8 cellular contexts compared by ENCODE assay signal in genomic region chr6:116512155-116512559, GRCh38. TPM values are rescaled to one million over a fixed set of nuclear protein-coding genes. Genes with fewer than 3 reads are reported as not detected.
A peak's percentile ranks its signal among the peaks of the same experiment; 100 is the strongest.
DNase-seq lines count a peak whose midpoint lies in the region; ATAC-seq and TF ChIP-seq lines count a peak whose summit lies in the region.

No MANE protein-coding gene starts in this region.

- POLR2A ChIA-PET in CD8-positive, alpha-beta T cell (lab: Charles Lee), result no interaction called here

- H3K4me1 ChIP-seq in HUES48 (ENCODE audit: control insufficient read depth, insufficient read depth, low read length), result peaks cover 10% of the 10 kb centered on the region
- H3K4me1 ChIP-seq in heart left ventricle, result peaks cover 0 to 32% (median 11%) of the 10 kb centered on the region in 12 donors
- H3K4me1 ChIP-seq in thoracic aorta (ENCODE audit: control insufficient read depth in 1 of 2, low read depth in 2 of 2), result peaks cover 7 to 24% of the 10 kb centered on the region in 2 donors
- H3K4me1 ChIP-seq in CD8-positive, alpha-beta T cell (ENCODE audit: insufficient read depth, low read length), result no peaks in the 10 kb centered on the region

- no peak overlapping the region for H3K4me3 ChIP-seq in HUES48 (ENCODE audit: low read depth, low read length)
- peak overlapping the region; percentile 15 to 65 (median 50) for H3K4me3 ChIP-seq in heart left ventricle
- H3K4me3 ChIP-seq in thoracic aorta, result peak overlapping the region; percentile 73
- H3K4me3 ChIP-seq in CD8-positive, alpha-beta T cell (ENCODE audit: low read depth, low read length), result no peak overlapping the region

- no peak overlapping the region for H3K4me3 Mint-ChIP-seq in CD8-positive, alpha-beta T cell

- WGBS in heart left ventricle, 4 donors, result 31 to 52% (median 39%) methylated on average over 4 of the region's 4 CpGs

- intact Hi-C loops in heart left ventricle (cut with DNase I), result loop anchor here in 2 of 10 donors (2.0 to 5.0 kb wide), 2 partner anchors 17 to 235 kb away; partner anchors contain the start of gene TSPYL1 (in 1 of the 2)
- intact Hi-C loops in CD8-positive, alpha-beta T cell (cut with DNase I, micrococcal nuclease), result no loop called here

- H3K36me3 ChIP-seq in HUES48 (ENCODE audit: control insufficient read depth, insufficient read depth, low read length) (no peaks in the 10 kb centered on the region), heart left ventricle (peaks cover 0 to 18% (median 9%) of the 10 kb centered on the region in 9 donors), thoracic aorta (peaks cover 10% of the 10 kb centered on the region)
- no peaks in the 10 kb centered on the region for H3K36me3 ChIP-seq in CD8-positive, alpha-beta T cell (ENCODE audit: insufficient read depth, low read length)

- H3K9ac ChIP-seq in HUES48 (ENCODE audit: low read depth, low read length), result no peak overlapping the region

- H3K9me3 ChIP-seq in HUES48 (ENCODE audit: control insufficient read depth, insufficient read depth, low read length) (no peaks in the 10 kb centered on the region), heart left ventricle (peaks cover 0 to 11% (median 0%) of the 10 kb centered on the region in 12 donors), thoracic aorta (no peaks in the 10 kb centered on the region)
- H3K9me3 ChIP-seq in CD8-positive, alpha-beta T cell (ENCODE audit: low read length), result no peaks in the 10 kb centered on the region

- H3K9me3 Mint-ChIP-seq in CD8-positive, alpha-beta T cell, result peaks cover 11% of the 10 kb centered on the region

- H3K36me3 Mint-ChIP-seq in CD8-positive, alpha-beta T cell, result no peaks in the 10 kb centered on the region

- H3K4me1 Mint-ChIP-seq in CD8-positive, alpha-beta T cell (ENCODE audit: low read depth), result no peaks in the 10 kb centered on the region

- no peaks in the 10 kb centered on the region for H3K27me3 Mint-ChIP-seq in CD8-positive, alpha-beta T cell (ENCODE audit: low read depth)

- CTCF ChIA-PET in CD8-positive, alpha-beta T cell (lab: Charles Lee), result interaction anchor here (0.7 to 1.6 kb wide), 2 partner anchors 12 to 21 kb away, joined by 3 read pairs; no protein-coding TSS in a partner anchor

- H3K27me3 ChIP-seq in HUES48 (ENCODE audit: control insufficient read depth, insufficient read depth, low read length), result no peaks in the 10 kb centered on the region
- H3K27me3 ChIP-seq in heart left ventricle, result no peaks in the 10 kb centered on the region
- H3K27me3 ChIP-seq in thoracic aorta (replicated peaks; ENCODE audit: insufficient read depth), result no peaks in the 10 kb centered on the region
- H3K27me3 ChIP-seq in CD8-positive, alpha-beta T cell (ENCODE audit: insufficient read depth, low read length), result no peaks in the 10 kb centered on the region

- H3K27ac Mint-ChIP-seq in CD8-positive, alpha-beta T cell, result no peak overlapping the region

- DNase-seq in heart left ventricle (no peak), thoracic aorta (ENCODE audit: low spot score) (no peak), NCI-H2029 treated with DMSO at 0.1 percent for 48 hours (lab: John Stamatoyannopoulos, UW) (no peak)
- no peak for DNase-seq in stimulated activated naive CD4-positive, alpha-beta T cell treated with Interleukin-2 at 50 U/mL for 16 hours (lab: John Stamatoyannopoulos, UW)
- no peak for DNase-seq in stimulated activated CD8-positive, alpha-beta memory T cell treated with anti-CD3 and anti-CD28 coated beads, Interleukin-4, amount 100 ng/mL, for 48 hours
- DNase-seq in CD8-positive, alpha-beta T cell, result no peak

- H3K27ac ChIP-seq in HUES48 (ENCODE audit: low read depth, low read length), result peak overlapping the region; percentile 72
- peak overlapping the region; percentile 46 to 92 (median 84) for H3K27ac ChIP-seq in heart left ventricle
- H3K27ac ChIP-seq in thoracic aorta, result peak overlapping the region; percentile 90 to 92
- H3K27ac ChIP-seq in CD8-positive, alpha-beta T cell (ENCODE audit: low read depth, low read length), result no peak overlapping the region

- ATAC-seq in GM21360 (IDR thresholded peaks at IDR 0.05; ENCODE audit: unreplicated experiment), result peak; percentile 90
- peak; percentile 31 to 68 (median 55) for ATAC-seq in heart left ventricle
- no peak for ATAC-seq in thoracic aorta (ENCODE audit: insufficient number of reproducible peaks, low FRiP score, low read depth)
- ATAC-seq in CD8-positive, alpha-beta T cell, result no peak

- TF ChIP-seq POLR2A in heart left ventricle (IDR thresholded peaks at IDR 0.05), result no peak

- TF ChIP-seq CTCF in heart left ventricle (IDR thresholded peaks at IDR 0.05), result no peak
- no peak for TF ChIP-seq CTCF in thoracic aorta (IDR thresholded peaks at IDR 0.05)
- TF ChIP-seq CTCF in CD8-positive, alpha-beta T cell (IDR thresholded peaks at IDR 0.05), result no peak

RNA-seq across cellular contexts. Expression of gene CALHM5, which starts 0.7 kb away (rescaled TPM):
- total RNA-seq in heart left ventricle (1 to 10 TPM; 1.4 to 3.0 (median 1.8) TPM), thoracic aorta (10 to 100 TPM; 14.0 to 16.7 TPM)
- 1 to 10 TPM in 1 of 2 donors, under 1 TPM in 1; 0.76 to 1.3 TPM for polyA plus RNA-seq in heart left ventricle
- total RNA-seq in CD8-positive, alpha-beta T cell, result not detected

RNA-seq across cellular contexts. Expression of gene TRAPPC3L, which starts 33.3 kb away (rescaled TPM):
- total RNA-seq in heart left ventricle, result under 1 TPM in 4 of 9 donors, not detected in 5; 0.11 to 0.29 (median 0.19) TPM
- not detected for polyA plus RNA-seq in heart left ventricle
- not detected for total RNA-seq in thoracic aorta
- not detected for total RNA-seq in CD8-positive, alpha-beta T cell

RNA-seq across cellular contexts. Expression of gene CALHM4, which starts 41.4 kb away (rescaled TPM):
- total RNA-seq in heart left ventricle (under 1 TPM in 1 of 9 donors, not detected in 8; 0.67 TPM), thoracic aorta (not detected)
- polyA plus RNA-seq in heart left ventricle, result under 1 TPM in 1 of 2 donors, not detected in 1; 0.10 TPM
- total RNA-seq in CD8-positive, alpha-beta T cell, result not detected

RNA-seq across cellular contexts. Expression of gene CALHM6, which starts 51.0 kb away (rescaled TPM):
- 10 to 100 TPM in 1 of 9 donors, 1 to 10 TPM in 2, under 1 TPM in 5, not detected in 1; 0.37 to 52.4 (median 0.67) TPM for total RNA-seq in heart left ventricle
- 1 to 10 TPM; 1.3 to 1.8 TPM for polyA plus RNA-seq in heart left ventricle
- 10 to 100 TPM in 1 of 2 donors, 1 to 10 TPM in 1; 3.9 to 15.0 TPM for total RNA-seq in thoracic aorta
- total RNA-seq in CD8-positive, alpha-beta T cell, result 1 to 10 TPM; 2.9 to 3.4 TPM

RNA-seq across cellular contexts. Expression of gene RWDD1, which starts 59.1 kb away (rescaled TPM):
- 10 to 100 TPM; 35.9 to 70.5 (median 48.8) TPM for total RNA-seq in heart left ventricle
- polyA plus RNA-seq in heart left ventricle, result 100 to 1,000 TPM in 1 of 2 donors, 10 to 100 TPM in 1; 69.1 to 124 TPM
- total RNA-seq in thoracic aorta, result 10 to 100 TPM; 19.5 to 51.0 TPM
- 10 to 100 TPM; 65.1 to 68.7 TPM for total RNA-seq in CD8-positive, alpha-beta T cell

Comparison
In these comparisons a context has a peak if more than half of its experiments do, and no peak if none do; other contexts are left out.
1. ATAC-seq: peak in GM21360 (single experiment) and heart left ventricle (4 of 4); none in thoracic aorta (single experiment) and CD8-positive, alpha-beta T cell (single experiment).
2. H3K4me3 ChIP-seq: peak in heart left ventricle (12 of 12) and thoracic aorta (single experiment); none in HUES48 (single experiment) and CD8-positive, alpha-beta T cell (single experiment).